ENCODE assay signal across 12 cellular contexts in genomic region chr16:11836653-11837244, GRCh38. TPM values are rescaled to one million over a fixed set of nuclear protein-coding genes. Genes with fewer than 3 reads are reported as not detected.
DNase-seq lines count a peak whose midpoint lies in the region; ATAC-seq, FAIRE-seq and TF ChIP-seq lines count a peak whose summit lies in the region.
"Had no signal": no experiment of that assay in that cellular context is flagged by ENCODE, and none has a peak within 500 bp of the region (broad histone marks: within the 10 kb centered on the region; RNA-seq: fewer than 3 reads in every experiment).

No MANE protein-coding gene starts in this region.

- H3K4me3 Mint-ChIP-seq in osteocyte (ENCODE audit: unreplicated experiment), result no peak overlapping the region

- WGBS in H1 (ENCODE audit: extremely low coverage in 1 of 2, insufficient coverage in 1 of 2, insufficient read length in 1 of 2, insufficient replicate concordance in 2 of 2, low coverage in 1 of 2, low lambda C conversion rate in 2 of 2, missing lambda C conversion rate in 1 of 2), 2 experiments, result 90% methylated on average over 6 of the region's 6 CpGs; no CpG with 5 or more reads in 1 of the 2 experiments

- no peak; a peak in 1 of 3 replicates for TF ChIP-seq POLR2A in H1 (IDR thresholded peaks at IDR 0.05; ENCODE audit: control extremely low read depth in 1 of 2, low read depth in 2 of 2, low read length in 2 of 2)

- no peak overlapping the region for H3K4ac ChIP-seq in H1 (replicated peaks; ENCODE audit: insufficient read length, low read depth, low read length)

- H3K23ac ChIP-seq in H1 (ENCODE audit: insufficient read length), result no peak overlapping the region

- no peaks in the 10 kb centered on the region for H3K79me2 ChIP-seq in H1 (ENCODE audit: control insufficient read depth in 1 of 2, insufficient read depth in 2 of 2, low read length in 2 of 2)

- H3K27me3 ChIP-seq in H1 (replicated peaks in 1 of 4; ENCODE audit: control insufficient read depth in 3 of 4, extremely low read depth in 1 of 4, insufficient read depth in 3 of 4, low read length in 3 of 4), result no peaks in the 10 kb centered on the region
- H3K27me3 ChIP-seq: left lung, upper lobe of left lung had no signal

- no peaks in the 10 kb centered on the region for H3K9me3 ChIP-seq in H1 (ENCODE audit: insufficient read depth in 2 of 2, low read depth in 1 of 2, low read length in 1 of 2)
- H3K9me3 ChIP-seq: left lung, upper lobe of left lung had no signal

- H3K4me1 Mint-ChIP-seq in osteocyte (ENCODE audit: unreplicated experiment), result peaks cover 41% of the 10 kb centered on the region

- peak overlapping the region; percentile 89 for H3K27ac Mint-ChIP-seq in osteocyte (ENCODE audit: unreplicated experiment)

- H2BK12ac ChIP-seq in H1 (ENCODE audit: low read depth, low read length), result no peak overlapping the region

- no peak overlapping the region for H3K18ac ChIP-seq in H1 (ENCODE audit: extremely low read depth, low read length)

- H3K36me3 ChIP-seq in H1 (ENCODE audit: control insufficient read depth in 2 of 4, insufficient read depth in 4 of 4, low read length in 3 of 4), result peaks cover 36 to 58% (median 52%) of the 10 kb centered on the region in 4 experiments

- no peaks in the 10 kb centered on the region for H3K27me3 Mint-ChIP-seq in osteocyte (ENCODE audit: unreplicated experiment)

- in situ Hi-C loops in G401 (cut with HindIII; ENCODE audit: low sequenced_read_pairs), result no loop called here

- H3K56ac ChIP-seq in H1 (replicated peaks; ENCODE audit: insufficient read length, low read depth, low read length), result no peak overlapping the region

- DNase-seq in G401 (ENCODE audit: low spot score) (peak; percentile 59), NCI-H69 (lab: John Stamatoyannopoulos, UW) (peak; percentile 53), H1 (ENCODE audit: low read depth in 1 of 2, low spot score in 2 of 2) (peak in 1 of 2 experiments; percentile 29), osteocyte (ENCODE audit: extremely low spot score, unreplicated experiment) (no peak), GDM1 (lab: John Stamatoyannopoulos, UW) (no peak), NCI-H510A treated with DMSO at 0.1 percent for 48 hours (lab: John Stamatoyannopoulos, UW) (no peak), T1000 (lab: John Stamatoyannopoulos, UW) (no peak)
- DNase-seq: left lung; stimulated activated CD4-positive, alpha-beta T cell treated with anti-CD3 and anti-CD28 coated beads, Interleukin-1b, Interleukin-23, amount 100 ng/mL, for 48 hours; upper lobe of left lung had no signal

- no peak for TF ChIP-seq EP300 in H1 (IDR thresholded peaks at IDR 0.05; ENCODE audit: borderline replicate concordance in 1 of 2, low read depth in 2 of 2, low read length in 2 of 2)

- H3K79me1 ChIP-seq in H1 (ENCODE audit: low read depth, low read length), result no peaks in the 10 kb centered on the region

- no peak overlapping the region for H3K9ac ChIP-seq in H1 (replicated peaks in 1 of 4; ENCODE audit: extremely low read depth in 1 of 4, low read depth in 3 of 4, low read length in 3 of 4)

- no peak for FAIRE-seq in H1 (lab: Jason Lieb, UNC)

- peaks cover 33% of the 10 kb centered on the region for H3K36me3 Mint-ChIP-seq in osteocyte (ENCODE audit: unreplicated experiment)

- peaks cover 0 to 5% (median 0%) of the 10 kb centered on the region in 4 experiments; a peak in 1 of 7 replicates for H3K4me1 ChIP-seq in H1 (replicated peaks in 1 of 4; ENCODE audit: control insufficient read depth in 3 of 4, insufficient read depth in 4 of 4, low read length in 3 of 4)

- no peak overlapping the region for H3K4me3 ChIP-seq in H1 (ENCODE audit: extremely low read depth in 1 of 4, insufficient read depth in 2 of 4, low read depth in 3 of 4, low read length in 4 of 4)
- H3K4me3 ChIP-seq: left lung, upper lobe of left lung had no signal

- H2BK120ac ChIP-seq in H1 (replicated peaks; ENCODE audit: low read depth, low read length), result no peak overlapping the region

- H4K91ac ChIP-seq in H1 (replicated peaks; ENCODE audit: insufficient read length, low read length), result no peak overlapping the region

- H2AFZ ChIP-seq in H1 (ENCODE audit: low read length), result no peak overlapping the region

- peaks cover 5 to 8% of the 10 kb centered on the region in 2 experiments for H4K20me1 ChIP-seq in H1 (replicated peaks in 1 of 2; ENCODE audit: control insufficient read depth in 1 of 2, insufficient read depth in 2 of 2, low read length in 2 of 2)

- H2AK5ac ChIP-seq in H1 (ENCODE audit: low read depth, low read length), result no peak overlapping the region

- no peak for ATAC-seq in GM18861 (IDR thresholded peaks at IDR 0.05; ENCODE audit: unreplicated experiment)
- ATAC-seq: left lung, Right ventricle myocardium inferior had no signal

- CTCF ChIA-PET in H1 (lab: Charles Lee; ENCODE audit: partially characterized antibody), result interaction anchor here (0.6 to 1.1 kb wide), 4 partner anchors 8 to 327 kb away, joined by 3 to 5 read pairs (median 3); no protein-coding TSS in a partner anchor

- H2BK5ac ChIP-seq in H1 (ENCODE audit: low read depth, low read length), result no peak overlapping the region

- no peak for TF ChIP-seq CTCF in H1 (IDR thresholded peaks at IDR 0.05; ENCODE audit: control extremely low read depth in 1 of 3, insufficient read depth in 1 of 3, low read depth in 1 of 3, low read length in 3 of 3)
- TF ChIP-seq CTCF in osteocyte (IDR thresholded peaks at IDR 0.05), result no peak

- no peak overlapping the region; a peak in 1 of 4 replicates for H3K4me2 ChIP-seq in H1 (ENCODE audit: insufficient read depth in 1 of 2, low read depth in 2 of 2, low read length in 2 of 2)

- no peak overlapping the region for H4K5ac ChIP-seq in H1 (ENCODE audit: insufficient read length, low read depth, low read length)

- H3K23me2 ChIP-seq in H1 (ENCODE audit: low read depth, low read length), result no peaks in the 10 kb centered on the region

- 0 out of 2 replicates have a peak overlapping the region, but pooled peaks have one; percentile 14 for H3K27ac ChIP-seq in H1 (ENCODE audit: low read depth, low read length)
- H3K27ac ChIP-seq: left lung, upper lobe of left lung had no signal

- H3K9me3 Mint-ChIP-seq in osteocyte (ENCODE audit: unreplicated experiment), result peaks cover 3% of the 10 kb centered on the region

- H2BK15ac ChIP-seq in H1 (ENCODE audit: low read length), result no peak overlapping the region

- POLR2A ChIA-PET in H1 (lab: Charles Lee; ENCODE audit: partially characterized antibody), result interaction anchor here (1.9 to 5.6 kb wide), 4 partner anchors 10 to 94 kb away, joined by 8 to 59 read pairs (median 18); partner anchors contain the start of genes RSL1D1 and TXNDC11

- no peak overlapping the region for H2BK20ac ChIP-seq in H1 (ENCODE audit: low read length)

- H4K8ac ChIP-seq in H1 (ENCODE audit: extremely low read depth, insufficient read depth, low read length), result no peak overlapping the region

- no peak for TF ChIP-seq RAD21 in H1 (IDR thresholded peaks at IDR 0.05 in 1 of 2, conservative IDR thresholded peaks at IDR 0.05 in 1 of 2; ENCODE audit: low read depth in 2 of 2, low read length in 2 of 2)

- no peak overlapping the region for H3K14ac ChIP-seq in H1 (ENCODE audit: insufficient read length)

TF ChIP-seq in H1, 55 proteins besides CTCF, POLR2A, EP300 and RAD21:
- TF ChIP-seq CBX5 (IDR thresholded peaks at IDR 0.05; ENCODE audit: low read depth, low read length) (no peak), POLR2AphosphoS5 (IDR thresholded peaks at IDR 0.05; ENCODE audit: low read depth, low read length) (peak; percentile 64; the same call in 1 of the 2 replicates), PHF8 (conservative IDR thresholded peaks at IDR 0.05; ENCODE audit: low read depth, low read length) (no peak), JUND (IDR thresholded peaks at IDR 0.05; ENCODE audit: low read length) (peak; percentile 63), SAP30 (IDR thresholded peaks at IDR 0.05; ENCODE audit: insufficient read depth, insufficient replicate concordance, low read length) (no peak)

RNA-seq across cellular contexts. Expression of gene RSL1D1, which starts 14.6 kb away (rescaled TPM):
- total RNA-seq in G401 (2014; rRNA removed; shearing (Covaris generic)), result 391 and 624 TPM in 2 replicates
- 274 and 292 TPM in 2 replicates for total RNA-seq in H1 (2021; fragmentation: NEBNext Ultra II Directional; extraction: Animal tissue kit (Norgen Biotek cat#: 25700))
- 18.0 and 41.3 TPM in 2 replicates for polyA plus RNA-seq in H1 (2011; rRNA removed)
- polyA plus RNA-seq in H1 (2011; cell fraction: cytosol; rRNA removed), result 108 TPM
- 11.9 TPM for polyA plus RNA-seq in H1 (2011; cell fraction: nucleus; rRNA removed)
- polyA plus RNA-seq in H1 (2012, experiment 1 of 2), result 131 to 244 TPM (median 141 TPM) in 4 replicates
- polyA plus RNA-seq in H1 (2012, experiment 2 of 2), result 23.5 TPM
- 345 TPM for polyA plus RNA-seq in H1 (2013, experiment 1 of 2)
- polyA plus RNA-seq in H1 (2013, experiment 2 of 2), result 333 TPM
- 44.8 and 66.0 TPM in 2 replicates for polyA minus RNA-seq in H1 (2011; rRNA and poly(A)+ RNA removed)
- polyA minus RNA-seq in H1 (2011; cell fraction: cytosol; rRNA and poly(A)+ RNA removed), result 110 TPM
- 58.1 TPM for polyA minus RNA-seq in H1 (2011; cell fraction: nucleus; rRNA and poly(A)+ RNA removed)
- 122 and 128 TPM in 2 replicates for total RNA-seq in osteocyte

RNA-seq across cellular contexts. Expression of gene ZC3H7A, which starts 39.7 kb away (rescaled TPM):
- 37.0 and 54.2 TPM in 2 replicates for total RNA-seq in G401 (2014; rRNA removed; shearing (Covaris generic))
- 42.5 and 55.9 TPM in 2 replicates for total RNA-seq in H1 (2021; fragmentation: NEBNext Ultra II Directional; extraction: Animal tissue kit (Norgen Biotek cat#: 25700))
- polyA plus RNA-seq in H1 (2011; rRNA removed), result 23.3 and 32.0 TPM in 2 replicates
- polyA plus RNA-seq in H1 (2011; cell fraction: cytosol; rRNA removed), result 26.1 TPM
- polyA plus RNA-seq in H1 (2011; cell fraction: nucleus; rRNA removed), result 22.1 TPM
- polyA plus RNA-seq in H1 (2012, experiment 1 of 2), result 21.7 to 38.8 TPM (median 26.2 TPM) in 4 replicates
- polyA plus RNA-seq in H1 (2012, experiment 2 of 2), result 2.5 TPM
- polyA plus RNA-seq in H1 (2013, experiment 1 of 2), result 32.3 TPM
- 28.3 TPM for polyA plus RNA-seq in H1 (2013, experiment 2 of 2)
- polyA minus RNA-seq in H1 (2011; rRNA and poly(A)+ RNA removed), result 22.6 and 29.4 TPM in 2 replicates
- 16.2 TPM for polyA minus RNA-seq in H1 (2011; cell fraction: cytosol; rRNA and poly(A)+ RNA removed)
- 29.4 TPM for polyA minus RNA-seq in H1 (2011; cell fraction: nucleus; rRNA and poly(A)+ RNA removed)
- 69.6 and 79.6 TPM in 2 replicates for total RNA-seq in osteocyte

Comparison
In these comparisons a context has a peak if more than half of its experiments do, and no peak if none do; other contexts are left out.
1. DNase-seq: peak in G401 (single experiment) and NCI-H69 (single experiment); none in osteocyte (single experiment), GDM1 (single experiment), NCI-H510A treated with DMSO at 0.1 percent for 48 hours (single experiment) and T1000 (single experiment).